ENCODE assay signal across 23 cellular contexts in genomic region chr7:148374698-148375259, GRCh38.
DNase-seq lines count a peak whose midpoint lies in the region; ATAC-seq, FAIRE-seq and TF ChIP-seq lines count a peak whose summit lies in the region.
"Had no signal": no experiment of that assay in that cellular context is flagged by ENCODE, and none has a peak within 500 bp of the region (broad histone marks: within the 10 kb centered on the region; RNA-seq: fewer than 3 reads in every experiment).

No MANE protein-coding gene starts in this region.

- no peak for TF ChIP-seq CTCF in K562 (IDR thresholded peaks at IDR 0.05 in 2 of 3, conservative IDR thresholded peaks at IDR 0.05 in 1 of 3; ENCODE audit: insufficient read depth in 2 of 3, low read depth in 1 of 3, low read length in 3 of 3)
- TF ChIP-seq CTCF in esophagus muscularis mucosa (IDR thresholded peaks at IDR 0.05), result no peak
- no peak for TF ChIP-seq CTCF in omental fat pad (IDR thresholded peaks at IDR 0.05)

- no peak overlapping the region for H3K9ac ChIP-seq in K562 (ENCODE audit: insufficient read depth in 1 of 2, low read depth in 2 of 2, low read length in 2 of 2)

- H3K4me2 ChIP-seq in K562 (ENCODE audit: insufficient read depth, low read length), result no peak overlapping the region

- BruUV-seq in K562 (replicated peaks; lab: Mats Ljungman, UMichigan), result no TSS peak

- H3K4me3 ChIP-seq in K562 (no peak overlapping the region), esophagus muscularis mucosa (no peak overlapping the region)
- H3K4me3 ChIP-seq: GM12878 had no signal

- H4K20me1 ChIP-seq in K562 (replicated peaks; ENCODE audit: control insufficient read depth, insufficient read depth, low read length), result no peaks in the 10 kb centered on the region

- POLR2A ChIA-PET in K562 (lab: Yijun Ruan, JAX), result interaction anchor here (1.0 to 1.2 kb wide), 2 partner anchors 11 to 27 kb away, joined by 3 read pairs; no protein-coding TSS in a partner anchor

- H3K4me1 ChIP-seq in K562 (replicated peaks in 1 of 2; ENCODE audit: control insufficient read depth in 2 of 2, insufficient read depth in 2 of 2, low read length in 2 of 2), result no peaks in the 10 kb centered on the region
- H3K4me1 ChIP-seq in esophagus muscularis mucosa, result peaks cover 0 to 15% (median 11%) of the 10 kb centered on the region in 4 donors
- H3K4me1 ChIP-seq: BE2C had no signal

- peak; percentile 66 for FAIRE-seq in A204.1 (lab: Jason Lieb, UNC)
- peak; percentile 35 for FAIRE-seq in K562 (lab: Jason Lieb, UNC)
- FAIRE-seq: GM12878, HepG2 had no signal

- H3K27me3 ChIP-seq in K562 (ENCODE audit: control insufficient read depth in 2 of 2, insufficient read depth in 2 of 2, low read length in 2 of 2) (peaks cover 0 to 4% of the 10 kb centered on the region in 2 experiments; a peak in 1 of 5 replicates), esophagus muscularis mucosa (no peaks in the 10 kb centered on the region)
- H3K27me3 ChIP-seq: BE2C had no signal

- no peak for TF ChIP-seq EP300 in K562 (IDR thresholded peaks at IDR 0.05; ENCODE audit: low read length)
- TF ChIP-seq EP300 in esophagus muscularis mucosa (IDR thresholded peaks at IDR 0.05), result no peak

- ATAC-seq in K562 (no peak), omental fat pad (ENCODE audit: low FRiP score) (peak; percentile 64), HG03354 (IDR thresholded peaks at IDR 0.05; ENCODE audit: poor library complexity, severe bottlenecking, unreplicated experiment) (no peak)
- no peak for ATAC-seq in stimulated activated naive CD8-positive, alpha-beta T cell treated with anti-CD3 and anti-CD28 coated beads, Interleukin-15, Interleukin-2, amounts not matched to agents 100 U/mL and 50 U/mL, for 24 hours
- ATAC-seq: GM12878, HepG2 had no signal

- WGBS in K562 (ENCODE audit: insufficient coverage, low coverage, missing lambda C conversion rate), result 0% methylated on average over 2 of the region's 2 CpGs
- 49% methylated on average over 2 of the region's 2 CpGs for WGBS in esophagus muscularis mucosa

- in situ Hi-C loops in K562 (cut with MboI), result no loop called here

- TF ChIP-seq RAD21 in K562 (CRISPR knock-in tag; conservative IDR thresholded peaks at IDR 0.05 in 1 of 2, IDR thresholded peaks at IDR 0.05 in 1 of 2), result no peak

- H3K79me2 ChIP-seq in K562 (ENCODE audit: control insufficient read depth, insufficient read depth, low read length), result no peaks in the 10 kb centered on the region

- intact Hi-C loops in K562 (cut with micrococcal nuclease) (no loop called here), esophagus muscularis mucosa (cut with DNase I) (no loop called here)

- H3K36me3 ChIP-seq in K562 (ENCODE audit: control insufficient read depth, insufficient read depth, low read length), result no peaks in the 10 kb centered on the region
- H3K36me3 ChIP-seq in esophagus muscularis mucosa, result no peaks in the 10 kb centered on the region
- H3K36me3 ChIP-seq: BE2C had no signal

- H3K9me3 ChIP-seq in K562 (replicated peaks; ENCODE audit: control insufficient read depth, insufficient read depth, low read depth, low read length), result no peaks in the 10 kb centered on the region
- H3K9me3 ChIP-seq in esophagus muscularis mucosa, result no peaks in the 10 kb centered on the region
- H3K9me3 ChIP-seq: BE2C had no signal

- CTCF ChIA-PET in K562 (lab: Yijun Ruan, JAX; ENCODE audit: low intra/inter-chr PET ratio), result no interaction called here

- no peak overlapping the region for H2AFZ ChIP-seq in K562 (ENCODE audit: low read depth, low read length)

- TF ChIP-seq POLR2A in K562 (conservative IDR thresholded peaks at IDR 0.05), result no peak
- no peak for TF ChIP-seq POLR2A in esophagus muscularis mucosa (IDR thresholded peaks at IDR 0.05; ENCODE audit: low read depth)

- H3K27ac ChIP-seq in K562 (ENCODE audit: extremely low read depth, low read depth, low read length) (no peak overlapping the region), esophagus muscularis mucosa (replicated peaks in 1 of 4) (peak overlapping the region; percentile 15 to 66 (median 40))

- no peaks in the 10 kb centered on the region for H3K9me1 ChIP-seq in K562 (ENCODE audit: control insufficient read depth, insufficient read depth, low read length)

- no peak for DNase-seq in K562 (ENCODE audit: extremely low read depth in 1 of 4, low spot score in 3 of 4)
- peak; percentile 37 for DNase-seq in esophagus muscularis mucosa (ENCODE audit: extremely low spot score)
- no peak for DNase-seq in omental fat pad (ENCODE audit: low spot score)
- DNase-seq in stimulated activated naive CD8-positive, alpha-beta T cell treated with anti-CD3 and anti-CD28 coated beads, Interleukin-15, Interleukin-2, amounts not matched to agents 100 U/mL and 50 U/mL, for 24 hours, result no peak
- DNase-seq in LoVo (ENCODE audit: low spot score), result no peak
- DNase-seq in cerebellum (ENCODE audit: low spot score), result no peak
- DNase-seq: 8988T; ACHN; BE2C; C1 segment of cervical spinal cord; CD4-positive, CD25-positive, alpha-beta regulatory T cell; CD8-positive, alpha-beta memory T cell; COR-L47; DMS 273 treated with DMSO at 0.1 percent for 48 hours; DMS53; DND-41; EL; GOT3; HCEC 1CT had no signal

TF ChIP-seq in K562, 482 proteins besides CTCF, POLR2A, EP300 and RAD21:
- no peak for TF ChIP-seq ZNF644 (tag; IDR thresholded peaks at IDR 0.05; ENCODE audit: low read depth)
